ENCODE assay signal across 23 cellular contexts in the genomic region with DNA sequence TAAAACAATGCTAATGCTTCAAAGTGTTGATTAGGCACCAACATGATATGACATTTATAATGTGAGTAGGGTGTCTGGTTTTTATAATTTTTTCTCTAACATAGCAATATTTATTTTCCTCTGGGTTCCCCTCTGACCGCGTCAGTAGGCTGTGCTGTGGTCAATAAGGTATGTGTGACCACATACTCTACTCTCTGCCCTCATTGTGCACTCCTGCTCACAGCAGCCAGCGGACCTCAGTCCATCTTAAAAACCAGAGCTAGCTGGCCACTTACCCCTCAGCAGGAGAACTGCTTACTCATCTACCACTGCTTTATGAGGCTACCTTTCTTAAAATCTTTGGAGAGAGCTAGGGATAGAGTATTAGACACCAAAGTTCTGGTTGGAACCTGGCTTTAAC.
"Had no signal": no experiment of that assay in that cellular context is flagged by ENCODE, and none has a peak within 500 bp of the region (broad histone marks: within the 10 kb centered on the region; RNA-seq: fewer than 3 reads in every experiment).

No MANE protein-coding gene starts in this region.

- ATAC-seq: activated T-cell treated with anti-CD3 and anti-CD28 coated beads, Interleukin-2, amount 50 U/mL, for 72 hours; Panc1; T-cell had no signal

- H3K4me3 ChIP-seq: MG63 had no signal

- DNase-seq: activated CD4-positive, alpha-beta memory T cell treated with anti-CD3 and anti-CD28 coated beads, Interleukin-2, amount 10 ng/mL, durations not matched to agents 7 days and 5 days; activated CD4-positive, alpha-beta T cell treated with anti-CD3 and anti-CD28 coated beads, Interleukin-2, amount 10 ng/mL, durations not matched to agents 7 days and 5 days; activated CD4-positive, CD25-positive, alpha-beta regulatory T cell; activated CD8-positive, alpha-beta memory T cell treated with anti-CD3 and anti-CD28 coated beads, Interleukin-2, amount 50 U/mL, for 4 hours; activated gamma-delta T cell treated with Interleukin-2 at 50 U/mL for 16 hours; activated naive CD4-positive, alpha-beta T cell treated with anti-CD3 and anti-CD28 coated beads, Interleukin-2, amount 10 ng/mL, durations not matched to agents 7 days and 5 days; activated naive CD8-positive, alpha-beta T cell treated with anti-CD3 and anti-CD28 coated beads for 36 hours; activated T-cell treated with anti-CD3 and anti-CD28 coated beads, Interleukin-2, amount 50 U/mL, for 72 hours; cerebellar nuclear complex; MG63; MV-4-11; NCI-H1092 treated with DMSO at 0.1 percent for 48 hours; NCI-H1436 treated with DMSO at 0.1 percent for 48 hours; NCI-H187; NCI-H2081; NCI-H510A treated with DMSO at 0.1 percent for 48 hours; NK-92 treated with Interleukin-12 subunit alpha and Interleukin-12 subunit beta, amount 100 ng/mL, for 24 hours; OCI-M1; SHP77; T-cell; T-helper 2 cell; T1000 had no signal
